ENCODE assay signal across 8 cellular contexts in the genomic region with DNA sequence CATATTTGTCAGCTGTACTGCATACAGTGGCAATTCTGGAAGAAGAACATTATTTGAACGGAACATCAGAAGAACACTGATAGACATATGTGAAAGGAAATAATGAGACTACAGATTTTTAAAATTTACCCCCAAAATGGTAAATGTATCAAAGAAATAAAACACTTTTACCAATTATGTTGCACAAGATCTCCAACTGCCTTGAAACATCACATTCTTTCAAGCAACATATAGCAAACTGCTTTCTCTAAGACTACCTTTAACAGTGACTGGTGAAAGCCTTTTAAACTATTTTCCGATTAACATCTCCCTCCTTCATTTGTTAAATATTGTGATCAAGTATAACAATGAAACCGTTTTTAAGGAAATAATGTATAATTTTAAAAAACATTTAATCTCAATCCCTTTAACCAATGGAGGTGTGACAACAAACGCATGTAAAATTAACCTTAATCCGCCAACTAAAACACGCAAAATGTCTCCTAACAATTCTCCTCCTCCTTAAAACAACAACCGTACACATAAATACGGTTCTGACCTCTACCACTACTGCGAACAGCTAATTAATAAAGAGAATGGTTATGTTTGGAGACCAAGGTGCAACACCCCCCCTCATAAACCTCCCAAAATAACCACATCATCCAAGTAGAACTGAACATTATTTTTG. TPM values are rescaled to one million over a fixed set of nuclear protein-coding genes. Genes with fewer than 3 reads are reported as not detected.
A peak's percentile ranks its signal among the peaks of the same experiment; 100 is the strongest.
DNase-seq lines count a peak whose midpoint lies in the region; ATAC-seq, FAIRE-seq and TF ChIP-seq lines count a peak whose summit lies in the region.

No MANE protein-coding gene starts in this region.

- TF ChIP-seq POLR2A in GM12891 (IDR thresholded peaks at IDR 0.05; ENCODE audit: low read depth, low read length): no peak

- peak; percentile 61 for FAIRE-seq in GM12891 (lab: Jason Lieb, UNC)

- ATAC-seq in HG03025 (IDR thresholded peaks at IDR 0.05; ENCODE audit: low FRiP score, unreplicated experiment): no peak
- no peak for ATAC-seq in HG03565 (IDR thresholded peaks at IDR 0.05; ENCODE audit: unreplicated experiment)

- H3F3A ChIP-seq in SU-DHL-6 (ENCODE audit: insufficient read depth): peaks cover 30% of the 10 kb centered on the region

- peaks cover 9% of the 10 kb centered on the region; the same call in 1 of the 2 replicates for H4K20me1 ChIP-seq in SU-DHL-6 (ENCODE audit: low read depth, low read length)

- peak overlapping the region; percentile 96 for H3K9ac ChIP-seq in SU-DHL-6 (ENCODE audit: low read length)

- no peak for DNase-seq in GM12891 (ENCODE audit: insufficient read length, low spot score)
- DNase-seq in fibroblast of mammary gland (ENCODE audit: low read depth): no peak
- peak; percentile 8 for DNase-seq in retinal pigment epithelial cell (ENCODE audit: low read depth)
- no peak for DNase-seq in DMS114 treated with DMSO at 0.1 percent for 48 hours (lab: John Stamatoyannopoulos, UW; ENCODE audit: unreplicated experiment)
- no peak for DNase-seq in SIG-M5 (lab: John Stamatoyannopoulos, UW)

- peak overlapping the region; percentile 94 for H3K27ac ChIP-seq in SU-DHL-6 (ENCODE audit: low read depth, low read length)

- H3K27me3 ChIP-seq in SU-DHL-6 (ENCODE audit: low read length): no peaks in the 10 kb centered on the region

- H3K36me3 ChIP-seq in SU-DHL-6 (ENCODE audit: low read length): no peaks in the 10 kb centered on the region

- H3K9me3 ChIP-seq in SU-DHL-6 (ENCODE audit: insufficient read depth, low read length): no peaks in the 10 kb centered on the region

- H3K4me3 ChIP-seq in SU-DHL-6 (ENCODE audit: insufficient read depth, low read length, poor library complexity, severe bottlenecking) (peak overlapping the region; percentile 89), fibroblast of mammary gland (ENCODE audit: control insufficient read depth, low read depth, low read length) (peak overlapping the region; percentile 90), retinal pigment epithelial cell (ENCODE audit: low read length) (peak overlapping the region; percentile 93)

- H3K79me2 ChIP-seq in SU-DHL-6 (ENCODE audit: insufficient read depth, low read length): peaks cover 69% of the 10 kb centered on the region

- TF ChIP-seq CTCF in SU-DHL-6 (IDR thresholded peaks at IDR 0.05; ENCODE audit: insufficient read depth, low read length, poor library complexity, severe bottlenecking) (no peak), fibroblast of mammary gland (conservative IDR thresholded peaks at IDR 0.05; ENCODE audit: control insufficient read depth, insufficient read depth, low read depth, low read length) (no peak), retinal pigment epithelial cell (conservative IDR thresholded peaks at IDR 0.05; ENCODE audit: low read depth, low read length) (no peak)

- peak overlapping the region; percentile 85 for H3K4me2 ChIP-seq in SU-DHL-6 (ENCODE audit: low read depth, low read length, poor library complexity, severe bottlenecking)

- no peaks in the 10 kb centered on the region for H3K9me2 ChIP-seq in SU-DHL-6 (replicated peaks; ENCODE audit: insufficient read depth, low read length)

- H2AFZ ChIP-seq in SU-DHL-6 (ENCODE audit: low read depth, low read length, severe bottlenecking): no peak overlapping the region

TF ChIP-seq in GM12891, 5 proteins besides CTCF, POLR2A, EP300 and RAD21:
- TF ChIP-seq PAX5 (IDR thresholded peaks at IDR 0.05; ENCODE audit: insufficient read depth, low read length, severe bottlenecking) (no peak), POLR2AphosphoS5 (IDR thresholded peaks at IDR 0.05; ENCODE audit: low read depth, low read length) (no peak), POU2F2 (IDR thresholded peaks at IDR 0.05; ENCODE audit: low read depth, low read length) (no peak), TAF1 (IDR thresholded peaks at IDR 0.05; ENCODE audit: low read depth, low read length) (no peak), SPI1 (IDR thresholded peaks at IDR 0.05; ENCODE audit: low read depth, low read length) (no peak)

RNA-seq across cellular contexts. Expression of a gene that starts 2.4 kb away (rescaled TPM):
- 13.7 TPM for polyA plus RNA-seq in GM12891 (2012; ENCODE audit: low read depth, missing spikeins)
